In genomic region chr17:39631403-39631802, GRCh38 we compare ENCODE assay signal across 17 cellular contexts. TPM values are rescaled to one million over a fixed set of nuclear protein-coding genes. Genes with fewer than 3 reads are reported as not detected.
DNase-seq lines count a peak whose midpoint lies in the region; ATAC-seq and TF ChIP-seq lines count a peak whose summit lies in the region.
"Had no signal": no experiment of that assay in that cellular context is flagged by ENCODE, and none has a peak within 500 bp of the region (broad histone marks: within the 10 kb centered on the region; RNA-seq: fewer than 3 reads in every experiment).

No MANE protein-coding gene starts in this region.

- no peak for TF ChIP-seq CTCF in RWPE1 (conservative IDR thresholded peaks at IDR 0.05; ENCODE audit: low read depth)
- TF ChIP-seq CTCF in suprapubic skin (IDR thresholded peaks at IDR 0.05) = no peak
- TF ChIP-seq CTCF in right atrium auricular region (IDR thresholded peaks at IDR 0.05) = no peak
- no peak for TF ChIP-seq CTCF in CD8-positive, alpha-beta T cell (IDR thresholded peaks at IDR 0.05)

- H3K27me3 Mint-ChIP-seq in CD8-positive, alpha-beta T cell (ENCODE audit: low read depth) = peaks cover 26% of the 10 kb centered on the region

- H3K27me3 ChIP-seq in suprapubic skin (peaks cover 45% of the 10 kb centered on the region), right atrium auricular region (peaks cover 0 to 8% of the 10 kb centered on the region in 2 donors)
- H3K27me3 ChIP-seq in CD8-positive, alpha-beta T cell (ENCODE audit: insufficient read depth, low read length) = peaks cover 6% of the 10 kb centered on the region

- no peak for ATAC-seq in CD8-positive, alpha-beta T cell
- ATAC-seq: activated T-cell treated with anti-CD3 and anti-CD28 coated beads, Interleukin-2, amount 50 U/mL, for 4 hours had no signal

- no peak overlapping the region for H3K4me3 ChIP-seq in suprapubic skin
- no peak overlapping the region for H3K4me3 ChIP-seq in right atrium auricular region
- H3K4me3 ChIP-seq in CD8-positive, alpha-beta T cell (ENCODE audit: low read depth, low read length) = no peak overlapping the region

- no peak for TF ChIP-seq POLR2A in suprapubic skin (IDR thresholded peaks at IDR 0.05)

- H3K36me3 Mint-ChIP-seq in CD8-positive, alpha-beta T cell = no peaks in the 10 kb centered on the region

- intact Hi-C loops in CD8-positive, alpha-beta T cell (cut with DNase I, micrococcal nuclease) = loop anchor here (10.0 kb wide), 1 partner anchor 323 kb away; no protein-coding TSS in a partner anchor

- POLR2A ChIA-PET in RWPE1 (lab: Yijun Ruan, JAX; ENCODE audit: low non-redundant PET) = interaction anchor here (0.6 kb wide), 1 partner anchor 208 kb away, joined by 4 read pairs; no protein-coding TSS in a partner anchor
- POLR2A ChIA-PET in CD8-positive, alpha-beta T cell (lab: Charles Lee) = interaction anchor here (1.2 kb wide), 1 partner anchor 99 kb away, joined by 3 read pairs; the partner anchor contains the start of gene MIEN1

- H3K9me3 Mint-ChIP-seq in CD8-positive, alpha-beta T cell = no peaks in the 10 kb centered on the region
- H3K9me3 Mint-ChIP-seq: activated B cell treated with CpG ODN at 0.5 μM for 24 hours; activated T-cell treated with anti-CD3 and anti-CD28 coated beads, Interleukin-2, amount 50 U/mL, for 4 hours had no signal

- H3K4me3 Mint-ChIP-seq in CD8-positive, alpha-beta T cell = no peak overlapping the region
- H3K4me3 Mint-ChIP-seq: activated B cell treated with CpG ODN at 0.5 μM for 24 hours; activated T-cell treated with anti-CD3 and anti-CD28 coated beads, Interleukin-2, amount 50 U/mL, for 4 hours had no signal

- peak; percentile 41 to 78 for DNase-seq in NCI-H2081 (lab: John Stamatoyannopoulos, UW)
- no peak for DNase-seq in NCI-H2081 treated with DMSO at 0.1 percent for 48 hours (lab: John Stamatoyannopoulos, UW)
- DNase-seq in RWPE1 (ENCODE audit: low spot score) = peak; percentile 55
- DNase-seq in islet precursor cell = peak; percentile 84
- no peak for DNase-seq in suprapubic skin (ENCODE audit: low spot score in 2 of 2)
- no peak for DNase-seq in right atrium auricular region (ENCODE audit: low spot score)
- DNase-seq in CD8-positive, alpha-beta T cell = no peak
- no peak for DNase-seq in NCI-H1436 (lab: John Stamatoyannopoulos, UW)
- DNase-seq: activated B cell treated with CpG ODN at 0.5 μM for 24 hours; activated T-cell treated with anti-CD3 and anti-CD28 coated beads, Interleukin-2, amount 50 U/mL, for 4 hours; NCI-H446 treated with DMSO at 0.1 percent for 48 hours; stimulated activated CD4-positive, alpha-beta T cell treated with anti-CD3 and anti-CD28 coated beads, Interleukin-4, amount 100 ng/mL, for 4 hours had no signal

- H3K9me3 ChIP-seq in suprapubic skin (no peaks in the 10 kb centered on the region), right atrium auricular region (no peaks in the 10 kb centered on the region)
- H3K9me3 ChIP-seq in CD8-positive, alpha-beta T cell (ENCODE audit: low read length) = no peaks in the 10 kb centered on the region

- no peak overlapping the region for H3K27ac Mint-ChIP-seq in CD8-positive, alpha-beta T cell
- H3K27ac Mint-ChIP-seq: activated B cell treated with CpG ODN at 0.5 μM for 24 hours had no signal

- no peak overlapping the region for H3K27ac ChIP-seq in RWPE1
- peak overlapping the region; percentile 80 for H3K27ac ChIP-seq in suprapubic skin
- no peak overlapping the region for H3K27ac ChIP-seq in right atrium auricular region
- H3K27ac ChIP-seq in CD8-positive, alpha-beta T cell (ENCODE audit: low read depth, low read length) = no peak overlapping the region

- WGBS in suprapubic skin = 23% methylated on average over 6 of the region's 6 CpGs

- no peak for TF ChIP-seq EP300 in suprapubic skin (IDR thresholded peaks at IDR 0.05)

- peaks cover 32% of the 10 kb centered on the region for H3K4me1 Mint-ChIP-seq in CD8-positive, alpha-beta T cell (ENCODE audit: low read depth)

- H3K36me3 ChIP-seq in suprapubic skin (no peaks in the 10 kb centered on the region), right atrium auricular region (no peaks in the 10 kb centered on the region)
- no peaks in the 10 kb centered on the region for H3K36me3 ChIP-seq in CD8-positive, alpha-beta T cell (ENCODE audit: insufficient read depth, low read length)

- H3K4me1 ChIP-seq in suprapubic skin (peaks cover 51% of the 10 kb centered on the region), right atrium auricular region (peaks cover 0 to 22% of the 10 kb centered on the region in 2 donors)
- H3K4me1 ChIP-seq in CD8-positive, alpha-beta T cell (ENCODE audit: insufficient read depth, low read length) = peaks cover 13% of the 10 kb centered on the region

- CTCF ChIA-PET in RWPE1 (lab: Yijun Ruan, JAX) = interaction anchor here (0.7 to 5.2 kb wide), 4 partner anchors 8 to 927 kb away, joined by 3 to 66 read pairs (median 3); no protein-coding TSS in a partner anchor
- CTCF ChIA-PET in CD8-positive, alpha-beta T cell (lab: Charles Lee) = interaction anchor here (0.6 to 16.6 kb wide), 4 partner anchors 9 to 176 kb away, joined by 3 to 263 read pairs (median 8); partner anchors contain the start of genes PNMT and PPP1R1B

RNA-seq across cellular contexts. Expression of gene PPP1R1B, which starts 4.7 kb away (rescaled TPM):
- 100 to 1,000 TPM in 1 of 4 donors, 10 to 100 TPM in 3; 43.7 to 112 (median 70.4) TPM for total RNA-seq in suprapubic skin
- 1 to 10 TPM in 1 of 2 donors, not detected in 1; 6.7 TPM for total RNA-seq in right atrium auricular region
- total RNA-seq in CD8-positive, alpha-beta T cell = not detected
- total RNA-seq: A172, activated B cell treated with CpG ODN at 0.5 μM for 24 hours, H4, pulmonary artery endothelial cell had no signal

RNA-seq across cellular contexts. Expression of gene STARD3, which starts 5.5 kb away (rescaled TPM):
- 100 to 1,000 TPM in 2 of 4 donors, 10 to 100 TPM in 2; 51.7 to 156 (median 83.9) TPM for total RNA-seq in suprapubic skin
- total RNA-seq in right atrium auricular region = 10 to 100 TPM; 18.5 to 22.2 TPM
- total RNA-seq in CD8-positive, alpha-beta T cell = 100 to 1,000 TPM; 102 to 118 TPM

RNA-seq across cellular contexts. Expression of gene NEUROD2, which starts 23.7 kb away (rescaled TPM):
- not detected for total RNA-seq in suprapubic skin
- not detected for total RNA-seq in right atrium auricular region
- total RNA-seq in CD8-positive, alpha-beta T cell = not detected
- total RNA-seq: A172; activated B cell treated with CpG ODN at 0.5 μM for 24 hours; activated T-cell treated with anti-CD3 and anti-CD28 coated beads, Interleukin-2, amount 50 U/mL, for 4 hours; astrocyte; mesenteric fat pad; pulmonary artery endothelial cell had no signal

RNA-seq across cellular contexts. Expression of gene TCAP, which starts 33.7 kb away (rescaled TPM):
- total RNA-seq in suprapubic skin (1 to 10 TPM in 2 of 4 donors, under 1 TPM in 1, not detected in 1; 0.57 to 2.4 (median 1.1) TPM), right atrium auricular region (1,000 to 10,000 TPM; 3,380 to 5,284 TPM)
- 1 to 10 TPM; 4.2 to 5.2 TPM for total RNA-seq in CD8-positive, alpha-beta T cell

RNA-seq across cellular contexts. Expression of gene PNMT, which starts 36.9 kb away (rescaled TPM):
- total RNA-seq in suprapubic skin = 1 to 10 TPM in 2 of 4 donors, under 1 TPM in 2; 0.53 to 1.6 (median 1.1) TPM
- 10 to 100 TPM; 14.9 to 26.2 TPM for total RNA-seq in right atrium auricular region
- under 1 TPM in 1 of 2 experiments, not detected in 1; 0.43 TPM for total RNA-seq in CD8-positive, alpha-beta T cell
- total RNA-seq: A172; activated B cell treated with CpG ODN at 0.5 μM for 24 hours; activated T-cell treated with anti-CD3 and anti-CD28 coated beads, Interleukin-2, amount 50 U/mL, for 4 hours; H4; pulmonary artery endothelial cell had no signal

Comparison
In these comparisons a context has a peak if more than half of its experiments do, and no peak if none do; other contexts are left out.
1. DNase-seq: peak in NCI-H2081 (2 of 2), RWPE1 (single experiment) and islet precursor cell (single experiment); none in NCI-H2081 treated with DMSO at 0.1 percent for 48 hours (single experiment), suprapubic skin (0 of 2), right atrium auricular region (single experiment), CD8-positive, alpha-beta T cell (0 of 7) and NCI-H1436 (single experiment).
2. RNA of gene PPP1R1B, which starts 4.7 kb away (total RNA-seq): 43.7 to 112 TPM in suprapubic skin; 6.7 TPM in right atrium auricular region and not detected in CD8-positive, alpha-beta T cell; every median in the first group is over 4 times any median in the second.